In genomic region chr13:28548872-28549271, GRCh38 we compare ENCODE assay signal across 25 cellular contexts. TPM values are rescaled to one million over a fixed set of nuclear protein-coding genes. Genes with fewer than 3 reads are reported as not detected.
DNase-seq lines count a peak whose midpoint lies in the region; ATAC-seq and TF ChIP-seq lines count a peak whose summit lies in the region.
"Had no signal": no experiment of that assay in that cellular context is flagged by ENCODE, and none has a peak within 500 bp of the region (broad histone marks: within the 10 kb centered on the region; RNA-seq: fewer than 3 reads in every experiment).

No MANE protein-coding gene starts in this region.

- no peak overlapping the region for H2AFZ ChIP-seq in Loucy (ENCODE audit: low read length)
- H2AFZ ChIP-seq in neural progenitor cell (replicated peaks): peak overlapping the region; percentile 77

- H3K9me3 Mint-ChIP-seq in endodermal cell (peaks cover 20% of the 10 kb centered on the region), neural progenitor cell (no peaks in the 10 kb centered on the region)

- H3K36me3 ChIP-seq in Loucy (ENCODE audit: insufficient read depth, low read length) (no peaks in the 10 kb centered on the region), endodermal cell (ENCODE audit: control insufficient read depth, insufficient read depth, low read length) (peaks cover 3% of the 10 kb centered on the region), neural progenitor cell (no peaks in the 10 kb centered on the region)
- H3K36me3 ChIP-seq: gastroesophageal sphincter, spleen, tibial nerve had no signal

- H3K4me1 Mint-ChIP-seq in endodermal cell (peaks cover 14% of the 10 kb centered on the region), neural progenitor cell (no peaks in the 10 kb centered on the region)
- H3K4me1 Mint-ChIP-seq: B cell; memory B cell; naive thymus-derived CD4-positive, alpha-beta T cell had no signal

- TF ChIP-seq POLR2A in GM18505 (IDR thresholded peaks at IDR 0.05; ENCODE audit: borderline replicate concordance, extremely low read depth, insufficient read depth, insufficient read length): no peak

- no peaks in the 10 kb centered on the region for H3K9me2 ChIP-seq in Loucy (replicated peaks; ENCODE audit: low read depth, low read length)

- no peak overlapping the region for H3K27ac ChIP-seq in endodermal cell (ENCODE audit: low read depth, low read length)
- no peak overlapping the region for H3K27ac ChIP-seq in neural progenitor cell
- H3K27ac ChIP-seq: gastroesophageal sphincter, SK-N-MC, spleen, tibial nerve, VCaP had no signal

- no peaks in the 10 kb centered on the region for H3K4me1 ChIP-seq in Loucy (ENCODE audit: insufficient read depth, low read length, poor library complexity, severe bottlenecking)
- peaks cover 3% of the 10 kb centered on the region for H3K4me1 ChIP-seq in endodermal cell (ENCODE audit: control insufficient read depth, insufficient read depth, low read length)
- H3K4me1 ChIP-seq in neural progenitor cell: no peaks in the 10 kb centered on the region
- H3K4me1 ChIP-seq: gastroesophageal sphincter, spleen, tibial nerve had no signal

- H3K4me3 Mint-ChIP-seq in endodermal cell (no peak overlapping the region), neural progenitor cell (no peak overlapping the region)
- H3K4me3 Mint-ChIP-seq: B cell; memory B cell; naive thymus-derived CD4-positive, alpha-beta T cell; stimulated activated naive CD8-positive, alpha-beta T cell treated with anti-CD3 and anti-CD28 coated beads, Interleukin-15, Interleukin-2, amounts not matched to agents 100 ng/mL and 50 ng/mL, for 24 hours had no signal

- 76 to 86% methylated on average over 1 to 2 of the region's 2 CpGs for WGBS in endodermal cell (ENCODE audit: insufficient coverage in 1 of 2, insufficient read length in 1 of 2), 2 experiments

- no peak for ATAC-seq in GM18505 (IDR thresholded peaks at IDR 0.05; ENCODE audit: unreplicated experiment)
- ATAC-seq: gastroesophageal sphincter; left cardiac atrium; naive thymus-derived CD4-positive, alpha-beta T cell had no signal

- H3K9ac ChIP-seq in Loucy (ENCODE audit: low read depth, low read length, poor library complexity, severe bottlenecking): no peak overlapping the region
- no peak overlapping the region for H3K9ac ChIP-seq in endodermal cell (ENCODE audit: extremely low read depth, low read length, poor library complexity, severe bottlenecking)
- no peak overlapping the region for H3K9ac ChIP-seq in neural progenitor cell

- TF ChIP-seq CTCF in Loucy (conservative IDR thresholded peaks at IDR 0.05; ENCODE audit: low read length) (peak; percentile 35; the same call in 1 of the 2 replicates), endodermal cell (conservative IDR thresholded peaks at IDR 0.05) (peak; percentile 64), neural progenitor cell (IDR thresholded peaks at IDR 0.05) (peak; percentile 45)

- H3K27ac Mint-ChIP-seq in endodermal cell: no peak overlapping the region
- no peak overlapping the region for H3K27ac Mint-ChIP-seq in neural progenitor cell
- H3K27ac Mint-ChIP-seq: B cell; memory B cell; stimulated activated naive CD8-positive, alpha-beta T cell treated with anti-CD3 and anti-CD28 coated beads, Interleukin-15, Interleukin-2, amounts not matched to agents 100 ng/mL and 50 ng/mL, for 24 hours had no signal

- DNase-seq in ELF-1 (ENCODE audit: low read depth, low spot score) (peak; percentile 44), endodermal cell (peak; percentile 74), neural progenitor cell (ENCODE audit: low spot score) (peak; percentile 31), NCI-H187 (lab: John Stamatoyannopoulos, UW) (no peak)
- DNase-seq in activated naive CD4-positive, alpha-beta T cell (lab: John Stamatoyannopoulos, UW): no peak
- DNase-seq: activated CD4-positive, alpha-beta T cell treated with anti-CD3 and anti-CD28 coated beads, Interleukin-2, amount 50 U/mL, for 48 hours; central memory CD4-positive, alpha-beta T cell; left cardiac atrium; MM.1S; naive thymus-derived CD4-positive, alpha-beta T cell; NCI-H1436 treated with DMSO at 0.1 percent for 48 hours; NCI-H2171 treated with DMSO at 0.1 percent for 48 hours; retina; spleen; stimulated activated CD4-positive, alpha-beta T cell treated with anti-CD3 and anti-CD28 coated beads, Interleukin-4, amount 100 ng/mL, for 24 hours had no signal

- H3K9me3 ChIP-seq in Loucy (ENCODE audit: insufficient read depth, low read depth, low read length) (no peaks in the 10 kb centered on the region), endodermal cell (ENCODE audit: control insufficient read depth, low read length) (peaks cover 11% of the 10 kb centered on the region), neural progenitor cell (ENCODE audit: low read depth) (no peaks in the 10 kb centered on the region)

- no peaks in the 10 kb centered on the region for H3K79me2 ChIP-seq in Loucy (ENCODE audit: insufficient read depth, low read length)
- no peaks in the 10 kb centered on the region for H3K79me2 ChIP-seq in neural progenitor cell (ENCODE audit: low read depth)

- H3K27me3 Mint-ChIP-seq in endodermal cell (ENCODE audit: insufficient read depth) (peaks cover 11% of the 10 kb centered on the region), neural progenitor cell (ENCODE audit: insufficient read depth, low read depth) (peaks cover 7% of the 10 kb centered on the region)

- H3K27me3 ChIP-seq in Loucy (ENCODE audit: insufficient read depth, low read length, poor library complexity, severe bottlenecking): no peaks in the 10 kb centered on the region
- no peaks in the 10 kb centered on the region for H3K27me3 ChIP-seq in endodermal cell (ENCODE audit: control insufficient read depth, insufficient read depth, low read length, poor library complexity, severe bottlenecking)
- no peaks in the 10 kb centered on the region for H3K27me3 ChIP-seq in neural progenitor cell
- H3K27me3 ChIP-seq: tibial nerve had no signal

- H3K4me3 ChIP-seq in Loucy (ENCODE audit: low read length, poor library complexity, severe bottlenecking) (no peak overlapping the region), endodermal cell (ENCODE audit: low read length) (no peak overlapping the region), neural progenitor cell (no peak overlapping the region)
- H3K4me3 ChIP-seq: gastroesophageal sphincter, SK-N-MC, spleen, tibial nerve had no signal

- H3K36me3 Mint-ChIP-seq in endodermal cell (ENCODE audit: low read depth) (no peaks in the 10 kb centered on the region), neural progenitor cell (no peaks in the 10 kb centered on the region)

- H3K4me2 ChIP-seq in Loucy (ENCODE audit: low read depth, low read length, poor library complexity, severe bottlenecking): no peak overlapping the region
- H3K4me2 ChIP-seq in neural progenitor cell: no peak overlapping the region

- no peaks in the 10 kb centered on the region for H4K20me1 ChIP-seq in Loucy (ENCODE audit: insufficient read depth, low read length, poor library complexity, severe bottlenecking)
- H4K20me1 ChIP-seq in neural progenitor cell (ENCODE audit: low read depth): no peaks in the 10 kb centered on the region

- H3F3A ChIP-seq in Loucy (ENCODE audit: low read depth): no peaks in the 10 kb centered on the region
- no peaks in the 10 kb centered on the region for H3F3A ChIP-seq in neural progenitor cell (ENCODE audit: low read depth)

RNA-seq across cellular contexts. Expression of gene FLT1, which starts 53.9 kb away (rescaled TPM):
- total RNA-seq in endodermal cell (10 to 100 TPM in 1 of 2 donors, 1 to 10 TPM in 1; 3.2 to 10.3 TPM), neural progenitor cell (ENCODE audit: low replicate concordance) (0.37 and 0.47 TPM in 2 replicates)
- 8.0 TPM for polyA plus RNA-seq in endodermal cell (2013, experiment 1 of 2)
- polyA plus RNA-seq in endodermal cell (2013, experiment 2 of 2): 5.1 TPM
- total RNA-seq: G401 had no signal

Comparison
In these comparisons a context has a peak if more than half of its experiments do, and no peak if none do; other contexts are left out.
1. DNase-seq: peak in ELF-1 (single experiment), endodermal cell (single experiment) and neural progenitor cell (single experiment); none in NCI-H187 (0 of 2) and activated naive CD4-positive, alpha-beta T cell (0 of 4).
2. Peak in every context shown above with its lines, with median percentiles within 50 percentile points of each other: CTCF ChIP-seq.